In genomic region chr7:77667459-77668090, GRCh38 we compare ENCODE assay signal across 22 cellular contexts. TPM values are rescaled to one million over a fixed set of nuclear protein-coding genes. Genes with fewer than 3 reads are reported as not detected.
DNase-seq lines count a peak whose midpoint lies in the region; ATAC-seq and TF ChIP-seq lines count a peak whose summit lies in the region.
"Had no signal": no experiment of that assay in that cellular context is flagged by ENCODE, and none has a peak within 500 bp of the region (broad histone marks: within the 10 kb centered on the region; RNA-seq: fewer than 3 reads in every experiment).

No MANE protein-coding gene starts in this region.

- H3K4me1 ChIP-seq in PC-3 (ENCODE audit: insufficient read depth, low read length) (peaks cover 7% of the 10 kb centered on the region; the same call in 1 of the 2 replicates), MM.1S (ENCODE audit: low read length) (no peaks in the 10 kb centered on the region)
- H3K4me1 ChIP-seq: gastroesophageal sphincter, psoas muscle, suprapubic skin, uterus had no signal

- H3K9me2 ChIP-seq in PC-3 (replicated peaks; ENCODE audit: low read length): no peaks in the 10 kb centered on the region
- H3K9me2 ChIP-seq in MM.1S (replicated peaks; ENCODE audit: insufficient read depth, low read length): no peaks in the 10 kb centered on the region

- H3K27ac ChIP-seq in PC-3 (ENCODE audit: low read length) (no peak overlapping the region), MM.1S (ENCODE audit: low read length) (no peak overlapping the region)
- H3K27ac ChIP-seq: gastroesophageal sphincter, psoas muscle, suprapubic skin, uterus had no signal

- H4K20me1 ChIP-seq in PC-3 (ENCODE audit: low read length): no peaks in the 10 kb centered on the region
- H4K20me1 ChIP-seq in MM.1S (ENCODE audit: insufficient read depth, low read length): no peaks in the 10 kb centered on the region

- ATAC-seq in PC-3 (peak; percentile 84), GM18873 (IDR thresholded peaks at IDR 0.05; ENCODE audit: low FRiP score, unreplicated experiment) (no peak), HG03520 (IDR thresholded peaks at IDR 0.05; ENCODE audit: unreplicated experiment) (no peak)
- ATAC-seq: gastroesophageal sphincter, GM12878, psoas muscle had no signal

- no peaks in the 10 kb centered on the region for H3F3A ChIP-seq in PC-3 (ENCODE audit: low read length, unreplicated experiment)
- H3F3A ChIP-seq in MM.1S (ENCODE audit: insufficient read depth, low read length): no peaks in the 10 kb centered on the region

- H3K27ac Mint-ChIP-seq in progenitor cell of endocrine pancreas: peak overlapping the region; percentile 86
- H3K27ac Mint-ChIP-seq: activated naive CD8-positive, alpha-beta T cell treated with anti-CD3 and anti-CD28 coated beads for 36 hours had no signal

- no peaks in the 10 kb centered on the region for H3K79me2 ChIP-seq in PC-3 (ENCODE audit: low read length)
- no peaks in the 10 kb centered on the region for H3K79me2 ChIP-seq in MM.1S (ENCODE audit: low read length)

- no peak overlapping the region for H3K9ac ChIP-seq in PC-3 (ENCODE audit: low read length)
- no peak overlapping the region for H3K9ac ChIP-seq in MM.1S (ENCODE audit: low read length)

- H3K27me3 ChIP-seq in PC-3 (ENCODE audit: low read length): no peaks in the 10 kb centered on the region
- H3K27me3 ChIP-seq in MM.1S (replicated peaks; ENCODE audit: insufficient read depth, low read length): no peaks in the 10 kb centered on the region
- H3K27me3 ChIP-seq: gastroesophageal sphincter, suprapubic skin, uterus had no signal

- BruUV-seq in PC-3 (replicated peaks; lab: Mats Ljungman, UMichigan): no TSS peak

- H3K9me3 Mint-ChIP-seq in progenitor cell of endocrine pancreas (ENCODE audit: low read depth): no peaks in the 10 kb centered on the region
- H3K9me3 Mint-ChIP-seq: activated naive CD8-positive, alpha-beta T cell treated with anti-CD3 and anti-CD28 coated beads for 36 hours had no signal

- no peaks in the 10 kb centered on the region for H3K27me3 Mint-ChIP-seq in progenitor cell of endocrine pancreas
- H3K27me3 Mint-ChIP-seq: activated naive CD8-positive, alpha-beta T cell treated with anti-CD3 and anti-CD28 coated beads for 36 hours had no signal

- H2AFZ ChIP-seq in PC-3 (ENCODE audit: low read length): no peak overlapping the region
- no peak overlapping the region for H2AFZ ChIP-seq in MM.1S (ENCODE audit: low read length)

- H3K4me1 Mint-ChIP-seq in progenitor cell of endocrine pancreas (ENCODE audit: low read depth): peaks cover 5% of the 10 kb centered on the region
- H3K4me1 Mint-ChIP-seq: activated naive CD8-positive, alpha-beta T cell treated with anti-CD3 and anti-CD28 coated beads for 36 hours had no signal

- TF ChIP-seq CTCF in PC-3 (conservative IDR thresholded peaks at IDR 0.05; ENCODE audit: low read depth, low read length) (no peak), progenitor cell of endocrine pancreas (IDR thresholded peaks at IDR 0.05; ENCODE audit: unreplicated experiment) (no peak), MM.1S (IDR thresholded peaks at IDR 0.05; ENCODE audit: low read length) (no peak)

- POLR2A ChIA-PET in PC-3 (lab: Charles Lee; ENCODE audit: unreplicated experiment): no interaction called here

- no peaks in the 10 kb centered on the region for H3K9me3 ChIP-seq in PC-3 (ENCODE audit: low read length)
- no peaks in the 10 kb centered on the region for H3K9me3 ChIP-seq in MM.1S (replicated peaks; ENCODE audit: insufficient read depth, low read length)
- H3K9me3 ChIP-seq: gastroesophageal sphincter, psoas muscle, suprapubic skin, uterus had no signal

- H3K4me3 ChIP-seq in PC-3 (ENCODE audit: low read length): no peak overlapping the region
- H3K4me3 ChIP-seq in MM.1S (ENCODE audit: low read length): no peak overlapping the region
- H3K4me3 ChIP-seq: gastroesophageal sphincter, GM12878, psoas muscle, smooth muscle cell, suprapubic skin, uterus had no signal

- CTCF ChIA-PET in PC-3 (lab: Charles Lee): interaction anchor here (0.8 kb wide), 1 partner anchor 16 kb away, joined by 4 read pairs; no protein-coding TSS in a partner anchor

- no peak overlapping the region for H3K4me3 Mint-ChIP-seq in progenitor cell of endocrine pancreas (ENCODE audit: low read depth)
- H3K4me3 Mint-ChIP-seq: activated naive CD8-positive, alpha-beta T cell treated with anti-CD3 and anti-CD28 coated beads for 36 hours had no signal

- intact Hi-C loops in PC-3 (cut with micrococcal nuclease): no loop called here

- H3K4me2 ChIP-seq in PC-3 (ENCODE audit: low read length): no peak overlapping the region
- H3K4me2 ChIP-seq in MM.1S (ENCODE audit: low read depth, low read length): no peak overlapping the region
- H3K4me2 ChIP-seq: smooth muscle cell had no signal

- no peaks in the 10 kb centered on the region for H3K36me3 ChIP-seq in PC-3 (ENCODE audit: low read depth, low read length)
- H3K36me3 ChIP-seq in MM.1S (replicated peaks; ENCODE audit: insufficient read depth, low read length): no peaks in the 10 kb centered on the region
- H3K36me3 ChIP-seq: suprapubic skin, uterus had no signal

- DNase-seq in DMS 273 (lab: John Stamatoyannopoulos, UW; ENCODE audit: unreplicated experiment): peak; percentile 82
- peak; percentile 14 for DNase-seq in PC-3
- peak; percentile 50 for DNase-seq in fibroblast of the conjunctiva (ENCODE audit: low read depth)
- DNase-seq in progenitor cell of endocrine pancreas (ENCODE audit: low spot score, unreplicated experiment): no peak
- no peak for DNase-seq in MM.1S
- DNase-seq in T-helper 1 cell: no peak
- DNase-seq: activated naive CD8-positive, alpha-beta T cell treated with anti-CD3 and anti-CD28 coated beads for 36 hours; C1 segment of cervical spinal cord; Calu3; H7; NCI-H1105; NCI-H2081; NCI-H226; NCI-H82; psoas muscle; uterus had no signal

- H3K36me3 Mint-ChIP-seq in progenitor cell of endocrine pancreas (ENCODE audit: insufficient read depth): no peaks in the 10 kb centered on the region
- H3K36me3 Mint-ChIP-seq: activated naive CD8-positive, alpha-beta T cell treated with anti-CD3 and anti-CD28 coated beads for 36 hours had no signal

RNA-seq across cellular contexts. Expression of gene RSBN1L, which starts 28.7 kb away (rescaled TPM):
- total RNA-seq in PC-3 (2014; rRNA removed) (6.9 and 11.2 TPM in 2 replicates), progenitor cell of endocrine pancreas (23.4 and 24.5 TPM in 2 replicates)

Comparison
In these comparisons a context has a peak if more than half of its experiments do, and no peak if none do; other contexts are left out.
1. DNase-seq: peak in DMS 273 (single experiment), PC-3 (single experiment) and fibroblast of the conjunctiva (single experiment); none in progenitor cell of endocrine pancreas (single experiment), MM.1S (single experiment) and T-helper 1 cell (0 of 5).